Comparison of ENCODE assay signal across 8 cellular contexts in the genomic region with DNA sequence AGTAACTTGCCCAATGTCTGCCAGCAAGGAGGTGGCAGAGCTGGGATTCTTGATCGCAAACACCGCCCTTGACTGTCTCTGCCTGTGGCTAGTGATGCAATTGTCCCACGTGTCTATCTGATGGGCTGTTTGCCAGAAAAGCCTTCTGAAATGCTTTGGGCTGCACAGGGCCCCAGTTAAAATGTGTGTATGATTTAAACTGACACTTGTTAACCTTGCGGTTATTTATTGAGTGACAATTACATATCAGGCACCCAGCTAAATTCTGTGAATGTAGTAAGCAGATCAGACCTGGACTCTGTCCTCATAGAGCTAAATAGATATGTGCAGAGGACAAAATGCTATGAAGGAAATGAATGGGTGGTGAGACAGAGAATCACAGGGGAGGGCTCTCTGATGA. TPM values are rescaled to one million over a fixed set of nuclear protein-coding genes. Genes with fewer than 3 reads are reported as not detected.
A peak's percentile ranks its signal among the peaks of the same experiment; 100 is the strongest.
DNase-seq lines count a peak whose midpoint lies in the region; ATAC-seq, FAIRE-seq and TF ChIP-seq lines count a peak whose summit lies in the region.

No MANE protein-coding gene starts in this region.

- H3K9me2 ChIP-seq in GM23338 (ENCODE audit: insufficient read depth) = no peaks in the 10 kb centered on the region; the same call in 1 of the 2 replicates

- peaks cover 22% of the 10 kb centered on the region for H3K4me1 ChIP-seq in lower lobe of right lung
- peaks cover 15% of the 10 kb centered on the region for H3K4me1 ChIP-seq in upper lobe of right lung
- no peaks in the 10 kb centered on the region for H3K4me1 ChIP-seq in GM23338 (ENCODE audit: insufficient read depth)
- no peaks in the 10 kb centered on the region for H3K4me1 ChIP-seq in kidney (ENCODE audit: control insufficient read depth in 1 of 2, insufficient read depth in 1 of 2, low read depth in 1 of 2, low read length in 2 of 2)

- FAIRE-seq in kidney (lab: Jason Lieb, UNC) = no peak

- DNase-seq in ACHN = peak; percentile 31
- DNase-seq in HFF-Myc (ENCODE audit: extremely low read depth, low read depth) = peak; percentile 77
- DNase-seq in T-cell = peak in 33 of 34 experiments; percentile 22 to 75 (median 56)
- peak; percentile 99 for DNase-seq in MCF 10A (ENCODE audit: unreplicated experiment)
- peak; percentile 76 for DNase-seq in lower lobe of right lung
- DNase-seq in upper lobe of right lung = peak; percentile 72
- DNase-seq in GM23338 (ENCODE audit: low spot score) = no peak
- DNase-seq in kidney = no peak

- intact Hi-C loops in MCF 10A (cut with micrococcal nuclease) (no loop called here), lower lobe of right lung (cut with DNase I) (no loop called here), upper lobe of right lung (cut with DNase I) (no loop called here), kidney (cut with DNase I) (no loop called here)

- no peaks in the 10 kb centered on the region for H3F3A ChIP-seq in GM23338 (replicated peaks; ENCODE audit: low read depth)

- H3K27me3 ChIP-seq in lower lobe of right lung (ENCODE audit: low read depth) = no peaks in the 10 kb centered on the region
- H3K27me3 ChIP-seq in upper lobe of right lung = no peaks in the 10 kb centered on the region
- H3K27me3 ChIP-seq in GM23338 (ENCODE audit: insufficient read depth) = no peaks in the 10 kb centered on the region

- H3K36me3 ChIP-seq in lower lobe of right lung (no peaks in the 10 kb centered on the region), upper lobe of right lung (no peaks in the 10 kb centered on the region), GM23338 (ENCODE audit: insufficient read depth) (no peaks in the 10 kb centered on the region), kidney (ENCODE audit: control insufficient read depth in 1 of 2, insufficient read depth in 2 of 2, low read length in 2 of 2) (no peaks in the 10 kb centered on the region)

- in situ Hi-C loops in ACHN (cut with HindIII; ENCODE audit: low pct_ligation_motif_present, low pct_unique_long_range_greater_than_20kb, low sequenced_read_pairs) = no loop called here

- ATAC-seq in T-cell (replicated peaks in 1 of 4) = peak; percentile 64 to 74 (median 66)
- peak; percentile 85 to 90 for ATAC-seq in lower lobe of right lung
- peak; percentile 84 for ATAC-seq in upper lobe of right lung
- no peak for ATAC-seq in GM23338

- H3K9me3 ChIP-seq in lower lobe of right lung (no peaks in the 10 kb centered on the region), upper lobe of right lung (no peaks in the 10 kb centered on the region), kidney (ENCODE audit: control insufficient read depth in 1 of 2, low read length in 2 of 2) (no peaks in the 10 kb centered on the region)

- H3K9ac ChIP-seq in kidney (ENCODE audit: low read length in 2 of 2) = no peak overlapping the region

- no peaks in the 10 kb centered on the region for H3K27me3 Mint-ChIP-seq in T-cell
- H3K27me3 Mint-ChIP-seq in MCF 10A (ENCODE audit: insufficient read depth, unreplicated experiment) = no peaks in the 10 kb centered on the region
- peaks cover 2% of the 10 kb centered on the region for H3K27me3 Mint-ChIP-seq in GM23338 (ENCODE audit: insufficient read depth, low read depth, poor library complexity)

- POLR2A ChIA-PET in T-cell (lab: Charles Lee) (interaction anchor here in 1 of 2 donors (0.9 kb wide), 1 partner anchor 70 kb away, joined by 3 read pairs; no protein-coding TSS in a partner anchor), MCF 10A (lab: Yijun Ruan, JAX) (interaction anchor here (0.6 to 2.0 kb wide), 19 partner anchors 9 to 586 kb away, joined by 3 to 11 read pairs (median 3); a partner anchor contains a TSS)

- CTCF ChIA-PET in T-cell (lab: Charles Lee) (interaction anchor here in 1 of 2 donors (0.6 to 2.5 kb wide), 2 partner anchors 70 to 135 kb away, joined by 3 to 9 read pairs; no protein-coding TSS in a partner anchor), MCF 10A (lab: Yijun Ruan, JAX) (interaction anchor here (0.6 to 2.7 kb wide), 14 partner anchors 10 to 644 kb away, joined by 3 to 12 read pairs (median 4); no protein-coding TSS in a partner anchor)

- no TSS peak for BruUV-seq in MCF 10A (replicated peaks; lab: Mats Ljungman, UMichigan)

- H3K4me3 Mint-ChIP-seq in T-cell (peak overlapping the region in 1 of 3 donors; percentile 18), MCF 10A (ENCODE audit: unreplicated experiment) (peak overlapping the region; percentile 26), GM23338 (no peak overlapping the region)

- H4K20me1 ChIP-seq in GM23338 (replicated peaks; ENCODE audit: insufficient read depth) = no peaks in the 10 kb centered on the region

- H3K4me1 Mint-ChIP-seq in T-cell (peaks cover 47 to 61% (median 55%) of the 10 kb centered on the region in 3 donors), MCF 10A (ENCODE audit: insufficient read depth, unreplicated experiment) (peaks cover 50% of the 10 kb centered on the region), GM23338 (no peaks in the 10 kb centered on the region)

- H3K79me2 ChIP-seq in GM23338 (replicated peaks; ENCODE audit: insufficient read depth) = no peaks in the 10 kb centered on the region

- H3K9me3 Mint-ChIP-seq in T-cell (peaks cover 0 to 9% (median 8%) of the 10 kb centered on the region in 3 donors), MCF 10A (ENCODE audit: unreplicated experiment) (no peaks in the 10 kb centered on the region), GM23338 (peaks cover 17% of the 10 kb centered on the region)

- H3K4me3 ChIP-seq in HFF-Myc (replicated peaks; ENCODE audit: low read depth, low read length) (no peak overlapping the region), lower lobe of right lung (no peak overlapping the region), upper lobe of right lung (no peak overlapping the region), GM23338 (no peak overlapping the region), kidney (ENCODE audit: low read length in 2 of 2) (no peak overlapping the region)

- TF ChIP-seq CTCF in HFF-Myc (IDR thresholded peaks at IDR 0.05; ENCODE audit: low read depth, low read length, missing control alignments) (no peak), MCF 10A (IDR thresholded peaks at IDR 0.05; ENCODE audit: unreplicated experiment) (no peak), lower lobe of right lung (IDR thresholded peaks at IDR 0.05) (no peak), upper lobe of right lung (IDR thresholded peaks at IDR 0.05) (no peak), GM23338 (conservative IDR thresholded peaks at IDR 0.05; ENCODE audit: low read depth in 2 of 2) (no peak), kidney (IDR thresholded peaks at IDR 0.05; ENCODE audit: borderline replicate concordance, extremely low read depth, insufficient read depth) (no peak)

- H3K36me3 Mint-ChIP-seq in T-cell (no peaks in the 10 kb centered on the region), MCF 10A (ENCODE audit: insufficient read depth, unreplicated experiment) (peaks cover 6% of the 10 kb centered on the region), GM23338 (ENCODE audit: low read depth) (no peaks in the 10 kb centered on the region)

- H3K4me2 ChIP-seq in GM23338 = no peak overlapping the region

- H3K27ac Mint-ChIP-seq in T-cell (peak overlapping the region; percentile 48 to 69), MCF 10A (ENCODE audit: low read depth, unreplicated experiment) (peak overlapping the region; percentile 74), GM23338 (no peak overlapping the region)

- no peak overlapping the region for H2AFZ ChIP-seq in GM23338

- H3K27ac ChIP-seq in lower lobe of right lung (no peak overlapping the region), upper lobe of right lung (peak overlapping the region; percentile 31), GM23338 (ENCODE audit: low read depth) (no peak overlapping the region), kidney (ENCODE audit: low read depth in 2 of 2, low read length in 2 of 2) (no peak overlapping the region)

TF ChIP-seq in GM23338, 12 proteins besides CTCF, POLR2A, EP300 and RAD21 (continues in another document):
- TF ChIP-seq, protein P1, sequence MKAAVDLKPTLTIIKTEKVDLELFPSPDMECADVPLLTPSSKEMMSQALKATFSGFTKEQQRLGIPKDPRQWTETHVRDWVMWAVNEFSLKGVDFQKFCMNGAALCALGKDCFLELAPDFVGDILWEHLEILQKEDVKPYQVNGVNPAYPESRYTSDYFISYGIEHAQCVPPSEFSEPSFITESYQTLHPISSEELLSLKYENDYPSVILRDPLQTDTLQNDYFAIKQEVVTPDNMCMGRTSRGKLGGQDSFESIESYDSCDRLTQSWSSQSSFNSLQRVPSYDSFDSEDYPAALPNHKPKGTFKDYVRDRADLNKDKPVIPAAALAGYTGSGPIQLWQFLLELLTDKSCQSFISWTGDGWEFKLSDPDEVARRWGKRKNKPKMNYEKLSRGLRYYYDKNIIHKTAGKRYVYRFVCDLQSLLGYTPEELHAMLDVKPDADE (IDR thresholded peaks at IDR 0.05) = no peak
- TF ChIP-seq EZH2phosphoT487 (IDR thresholded peaks at IDR 0.05; ENCODE audit: unreplicated experiment) = no peak

RNA-seq across cellular contexts. Expression of a gene that starts 11.6 kb away (rescaled TPM):
- not detected for total RNA-seq in T-cell
- 0.14 and 0.15 TPM in 2 replicates for total RNA-seq in MCF 10A (2022)
- not detected for total RNA-seq in lower lobe of right lung
- not detected for total RNA-seq in upper lobe of right lung
- not detected in 2 replicates for total RNA-seq in GM23338 (2014; rRNA removed; shearing (Covaris generic))
- not detected in 2 replicates for polyA plus RNA-seq in GM23338 (2016; fragmentation: Nextera tagmentation; extraction: Ambion mirVana)
- total RNA-seq in kidney = not detected
- not detected for polyA plus RNA-seq in kidney (ENCODE audit: insufficient read depth, low read depth, low replicate concordance)

Comparison
In these comparisons a context has a peak if more than half of its experiments do, and no peak if none do; other contexts are left out.
1. DNase-seq: peak in ACHN (single experiment), HFF-Myc (single experiment), T-cell (33 of 34), MCF 10A (single experiment), lower lobe of right lung (single experiment) and upper lobe of right lung (single experiment); none in GM23338 (single experiment) and kidney (single experiment).